ENCODE assay signal across 1 cellular context in the genomic region with DNA sequence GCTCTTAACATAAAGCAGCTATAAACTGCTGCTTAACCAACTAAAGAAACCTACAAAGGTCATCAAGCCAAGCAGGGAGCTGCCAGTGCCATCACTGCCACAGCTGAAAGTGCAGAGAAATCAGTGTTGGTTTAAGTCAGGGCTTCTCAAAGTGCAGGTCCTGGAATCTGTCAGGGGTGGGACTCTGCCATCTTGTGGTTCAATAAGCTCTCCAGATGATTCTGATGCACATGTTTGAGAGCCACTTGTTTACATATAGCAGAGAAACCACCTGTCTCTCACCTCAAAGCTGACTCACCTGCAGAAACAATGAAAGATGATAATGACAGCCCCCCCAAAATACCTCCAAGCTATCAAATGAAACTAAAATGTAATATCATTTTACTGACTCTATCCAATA.
TF ChIP-seq lines count a peak whose summit lies in the region.

No MANE protein-coding gene starts in this region.

TF ChIP-seq in H1, 55 proteins besides CTCF, POLR2A, EP300 and RAD21 (continued from another document):
- no peak for TF ChIP-seq RBBP5 (IDR thresholded peaks at IDR 0.05; ENCODE audit: borderline replicate concordance, low read depth, low read length)
- no peak for TF ChIP-seq NRF1 (IDR thresholded peaks at IDR 0.05; ENCODE audit: low read depth, low read length)
- no peak for TF ChIP-seq EGR1 (IDR thresholded peaks at IDR 0.05; ENCODE audit: borderline replicate concordance, low read depth, low read length)
- TF ChIP-seq, protein P1, sequence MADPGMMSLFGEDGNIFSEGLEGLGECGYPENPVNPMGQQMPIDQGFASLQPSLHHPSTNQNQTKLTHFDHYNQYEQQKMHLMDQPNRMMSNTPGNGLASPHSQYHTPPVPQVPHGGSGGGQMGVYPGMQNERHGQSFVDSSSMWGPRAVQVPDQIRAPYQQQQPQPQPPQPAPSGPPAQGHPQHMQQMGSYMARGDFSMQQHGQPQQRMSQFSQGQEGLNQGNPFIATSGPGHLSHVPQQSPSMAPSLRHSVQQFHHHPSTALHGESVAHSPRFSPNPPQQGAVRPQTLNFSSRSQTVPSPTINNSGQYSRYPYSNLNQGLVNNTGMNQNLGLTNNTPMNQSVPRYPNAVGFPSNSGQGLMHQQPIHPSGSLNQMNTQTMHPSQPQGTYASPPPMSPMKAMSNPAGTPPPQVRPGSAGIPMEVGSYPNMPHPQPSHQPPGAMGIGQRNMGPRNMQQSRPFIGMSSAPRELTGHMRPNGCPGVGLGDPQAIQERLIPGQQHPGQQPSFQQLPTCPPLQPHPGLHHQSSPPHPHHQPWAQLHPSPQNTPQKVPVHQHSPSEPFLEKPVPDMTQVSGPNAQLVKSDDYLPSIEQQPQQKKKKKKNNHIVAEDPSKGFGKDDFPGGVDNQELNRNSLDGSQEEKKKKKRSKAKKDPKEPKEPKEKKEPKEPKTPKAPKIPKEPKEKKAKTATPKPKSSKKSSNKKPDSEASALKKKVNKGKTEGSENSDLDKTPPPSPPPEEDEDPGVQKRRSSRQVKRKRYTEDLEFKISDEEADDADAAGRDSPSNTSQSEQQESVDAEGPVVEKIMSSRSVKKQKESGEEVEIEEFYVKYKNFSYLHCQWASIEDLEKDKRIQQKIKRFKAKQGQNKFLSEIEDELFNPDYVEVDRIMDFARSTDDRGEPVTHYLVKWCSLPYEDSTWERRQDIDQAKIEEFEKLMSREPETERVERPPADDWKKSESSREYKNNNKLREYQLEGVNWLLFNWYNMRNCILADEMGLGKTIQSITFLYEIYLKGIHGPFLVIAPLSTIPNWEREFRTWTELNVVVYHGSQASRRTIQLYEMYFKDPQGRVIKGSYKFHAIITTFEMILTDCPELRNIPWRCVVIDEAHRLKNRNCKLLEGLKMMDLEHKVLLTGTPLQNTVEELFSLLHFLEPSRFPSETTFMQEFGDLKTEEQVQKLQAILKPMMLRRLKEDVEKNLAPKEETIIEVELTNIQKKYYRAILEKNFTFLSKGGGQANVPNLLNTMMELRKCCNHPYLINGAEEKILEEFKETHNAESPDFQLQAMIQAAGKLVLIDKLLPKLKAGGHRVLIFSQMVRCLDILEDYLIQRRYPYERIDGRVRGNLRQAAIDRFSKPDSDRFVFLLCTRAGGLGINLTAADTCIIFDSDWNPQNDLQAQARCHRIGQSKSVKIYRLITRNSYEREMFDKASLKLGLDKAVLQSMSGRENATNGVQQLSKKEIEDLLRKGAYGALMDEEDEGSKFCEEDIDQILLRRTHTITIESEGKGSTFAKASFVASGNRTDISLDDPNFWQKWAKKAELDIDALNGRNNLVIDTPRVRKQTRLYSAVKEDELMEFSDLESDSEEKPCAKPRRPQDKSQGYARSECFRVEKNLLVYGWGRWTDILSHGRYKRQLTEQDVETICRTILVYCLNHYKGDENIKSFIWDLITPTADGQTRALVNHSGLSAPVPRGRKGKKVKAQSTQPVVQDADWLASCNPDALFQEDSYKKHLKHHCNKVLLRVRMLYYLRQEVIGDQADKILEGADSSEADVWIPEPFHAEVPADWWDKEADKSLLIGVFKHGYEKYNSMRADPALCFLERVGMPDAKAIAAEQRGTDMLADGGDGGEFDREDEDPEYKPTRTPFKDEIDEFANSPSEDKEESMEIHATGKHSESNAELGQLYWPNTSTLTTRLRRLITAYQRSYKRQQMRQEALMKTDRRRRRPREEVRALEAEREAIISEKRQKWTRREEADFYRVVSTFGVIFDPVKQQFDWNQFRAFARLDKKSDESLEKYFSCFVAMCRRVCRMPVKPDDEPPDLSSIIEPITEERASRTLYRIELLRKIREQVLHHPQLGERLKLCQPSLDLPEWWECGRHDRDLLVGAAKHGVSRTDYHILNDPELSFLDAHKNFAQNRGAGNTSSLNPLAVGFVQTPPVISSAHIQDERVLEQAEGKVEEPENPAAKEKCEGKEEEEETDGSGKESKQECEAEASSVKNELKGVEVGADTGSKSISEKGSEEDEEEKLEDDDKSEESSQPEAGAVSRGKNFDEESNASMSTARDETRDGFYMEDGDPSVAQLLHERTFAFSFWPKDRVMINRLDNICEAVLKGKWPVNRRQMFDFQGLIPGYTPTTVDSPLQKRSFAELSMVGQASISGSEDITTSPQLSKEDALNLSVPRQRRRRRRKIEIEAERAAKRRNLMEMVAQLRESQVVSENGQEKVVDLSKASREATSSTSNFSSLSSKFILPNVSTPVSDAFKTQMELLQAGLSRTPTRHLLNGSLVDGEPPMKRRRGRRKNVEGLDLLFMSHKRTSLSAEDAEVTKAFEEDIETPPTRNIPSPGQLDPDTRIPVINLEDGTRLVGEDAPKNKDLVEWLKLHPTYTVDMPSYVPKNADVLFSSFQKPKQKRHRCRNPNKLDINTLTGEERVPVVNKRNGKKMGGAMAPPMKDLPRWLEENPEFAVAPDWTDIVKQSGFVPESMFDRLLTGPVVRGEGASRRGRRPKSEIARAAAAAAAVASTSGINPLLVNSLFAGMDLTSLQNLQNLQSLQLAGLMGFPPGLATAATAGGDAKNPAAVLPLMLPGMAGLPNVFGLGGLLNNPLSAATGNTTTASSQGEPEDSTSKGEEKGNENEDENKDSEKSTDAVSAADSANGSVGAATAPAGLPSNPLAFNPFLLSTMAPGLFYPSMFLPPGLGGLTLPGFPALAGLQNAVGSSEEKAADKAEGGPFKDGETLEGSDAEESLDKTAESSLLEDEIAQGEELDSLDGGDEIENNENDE (IDR thresholded peaks at IDR 0.05; ENCODE audit: insufficient replicate concordance, low read length) = no peak
- no peak for TF ChIP-seq SIN3A (conservative IDR thresholded peaks at IDR 0.05 in 1 of 2, IDR thresholded peaks at IDR 0.05 in 1 of 2; ENCODE audit: low read depth in 1 of 2, low read length in 2 of 2)
- no peak for TF ChIP-seq CEBPB (IDR thresholded peaks at IDR 0.05; ENCODE audit: low read depth, low read length)
- no peak for TF ChIP-seq BRCA1 (IDR thresholded peaks at IDR 0.05; ENCODE audit: low read depth, low read length)
- no peak for TF ChIP-seq TEAD4 (IDR thresholded peaks at IDR 0.05; ENCODE audit: low read depth, low read length)
- no peak for TF ChIP-seq YY1 (IDR thresholded peaks at IDR 0.05; ENCODE audit: low read depth, low read length)
- TF ChIP-seq FOSL1 (IDR thresholded peaks at IDR 0.05; ENCODE audit: insufficient read depth, low read depth, low read length) = no peak
- no peak for TF ChIP-seq ATF2 (IDR thresholded peaks at IDR 0.05; ENCODE audit: low read length)
- no peak for TF ChIP-seq CHD1 (IDR thresholded peaks at IDR 0.05; ENCODE audit: low read depth, low read length)
- no peak for TF ChIP-seq PHF8 (conservative IDR thresholded peaks at IDR 0.05; ENCODE audit: low read depth, low read length)
- TF ChIP-seq POU5F1 (IDR thresholded peaks at IDR 0.05; ENCODE audit: low read depth, low read length) = no peak
- TF ChIP-seq HDAC6 (IDR thresholded peaks at IDR 0.05; ENCODE audit: low read depth, low read length) = no peak
- no peak for TF ChIP-seq CHD2 (IDR thresholded peaks at IDR 0.05; ENCODE audit: low read length)
TF ChIP-seq in H1: peak in this region for 0.
